In genomic region chr5:35188041-35188457, GRCh38 we compare ENCODE assay signal across 24 cellular contexts. TPM values are rescaled to one million over a fixed set of nuclear protein-coding genes. Genes with fewer than 3 reads are reported as not detected.
DNase-seq lines count a peak whose midpoint lies in the region; ATAC-seq and TF ChIP-seq lines count a peak whose summit lies in the region.
"Had no signal": no experiment of that assay in that cellular context is flagged by ENCODE, and none has a peak within 500 bp of the region (broad histone marks: within the 10 kb centered on the region; RNA-seq: fewer than 3 reads in every experiment).

No MANE protein-coding gene starts in this region.

- no peak for TF ChIP-seq EP300 in stomach (IDR thresholded peaks at IDR 0.05)

- no peaks in the 10 kb centered on the region for H3K36me3 ChIP-seq in GM23338 (ENCODE audit: insufficient read depth)
- H3K36me3 ChIP-seq in stomach: no peaks in the 10 kb centered on the region
- H3K36me3 ChIP-seq: brain microvascular endothelial cell, esophagus squamous epithelium, gastroesophageal sphincter, suprapubic skin had no signal

- H3K36me3 Mint-ChIP-seq in GM23338 (ENCODE audit: low read depth): no peaks in the 10 kb centered on the region
- H3K36me3 Mint-ChIP-seq in activated T-cell treated with anti-CD3 and anti-CD28 coated beads, Interleukin-2, amount 50 U/mL, for 4 hours (ENCODE audit: insufficient read depth): no peaks in the 10 kb centered on the region
- H3K36me3 Mint-ChIP-seq: CD8-positive, alpha-beta T cell; natural killer cell had no signal

- H3K9me2 ChIP-seq in GM23338 (ENCODE audit: insufficient read depth): 0 out of 2 replicates have a peak, but pooled peaks cover 3% of the 10 kb centered on the region

- peak; percentile 27 for ATAC-seq in GM23338
- no peak for ATAC-seq in activated T-cell treated with anti-CD3 and anti-CD28 coated beads, Interleukin-2, amount 50 U/mL, for 4 hours
- ATAC-seq: CD8-positive, alpha-beta T cell; effector memory CD8-positive, alpha-beta T cell; gastroesophageal sphincter; natural killer cell had no signal

- H4K20me1 ChIP-seq in GM23338 (replicated peaks; ENCODE audit: insufficient read depth): no peaks in the 10 kb centered on the region

- H3K4me2 ChIP-seq in GM23338: no peak overlapping the region

- TF ChIP-seq POLR2A in stomach (IDR thresholded peaks at IDR 0.05): no peak

- WGBS in stomach, 5 donors: 27 to 53% (median 38%) methylated on average over 9 of the region's 9 CpGs

- TF ChIP-seq CTCF in GM23338 (conservative IDR thresholded peaks at IDR 0.05; ENCODE audit: low read depth in 2 of 2) (no peak), stomach (IDR thresholded peaks at IDR 0.05) (no peak)

- H3K4me1 ChIP-seq in GM23338 (ENCODE audit: insufficient read depth) (no peaks in the 10 kb centered on the region), stomach (peaks cover 0 to 16% (median 13%) of the 10 kb centered on the region in 4 donors)
- H3K4me1 ChIP-seq: gastroesophageal sphincter, suprapubic skin had no signal

- no peaks in the 10 kb centered on the region for H3K79me2 ChIP-seq in GM23338 (replicated peaks; ENCODE audit: insufficient read depth)

- peaks cover 12% of the 10 kb centered on the region; the same call in 2 of the 3 replicates for H3K4me1 Mint-ChIP-seq in GM23338
- no peaks in the 10 kb centered on the region for H3K4me1 Mint-ChIP-seq in activated T-cell treated with anti-CD3 and anti-CD28 coated beads, Interleukin-2, amount 50 U/mL, for 4 hours (ENCODE audit: low read depth)
- H3K4me1 Mint-ChIP-seq: activated CD4-positive, alpha-beta memory T cell treated with anti-CD3 and anti-CD28 coated beads, Interleukin-2, amount 10 ng/mL, durations not matched to agents 7 days and 5 days; natural killer cell had no signal

- intact Hi-C loops in stomach (cut with DNase I; ENCODE audit: low total_unique reads): no loop called here

- H3K27me3 ChIP-seq in GM23338 (ENCODE audit: insufficient read depth) (no peaks in the 10 kb centered on the region), stomach (no peaks in the 10 kb centered on the region)
- H3K27me3 ChIP-seq: gastroesophageal sphincter, suprapubic skin had no signal

- no peak overlapping the region for H3K4me3 ChIP-seq in GM23338
- H3K4me3 ChIP-seq in stomach: peak overlapping the region in 1 of 4 donors; percentile 9
- H3K4me3 ChIP-seq: esophagus squamous epithelium, gastroesophageal sphincter, suprapubic skin had no signal

- H3K27ac Mint-ChIP-seq in GM23338: peak overlapping the region; percentile 57
- H3K27ac Mint-ChIP-seq: activated CD4-positive, alpha-beta memory T cell treated with anti-CD3 and anti-CD28 coated beads, Interleukin-2, amount 10 ng/mL, durations not matched to agents 7 days and 5 days; CD8-positive, alpha-beta T cell; effector memory CD8-positive, alpha-beta T cell; memory B cell; natural killer cell had no signal

- H3K9me3 ChIP-seq in stomach: no peaks in the 10 kb centered on the region
- H3K9me3 ChIP-seq: esophagus squamous epithelium, gastroesophageal sphincter, suprapubic skin had no signal

- H3F3A ChIP-seq in GM23338 (replicated peaks; ENCODE audit: low read depth): no peaks in the 10 kb centered on the region

- H3K4me3 Mint-ChIP-seq in GM23338: no peak overlapping the region
- H3K4me3 Mint-ChIP-seq in activated T-cell treated with anti-CD3 and anti-CD28 coated beads, Interleukin-2, amount 50 U/mL, for 4 hours: no peak overlapping the region
- H3K4me3 Mint-ChIP-seq: activated CD4-positive, alpha-beta memory T cell treated with anti-CD3 and anti-CD28 coated beads, Interleukin-2, amount 10 ng/mL, durations not matched to agents 7 days and 5 days; CD8-positive, alpha-beta T cell; effector memory CD8-positive, alpha-beta T cell; memory B cell; natural killer cell had no signal

- H3K27me3 Mint-ChIP-seq in GM23338 (ENCODE audit: insufficient read depth, low read depth, poor library complexity): peaks cover 9% of the 10 kb centered on the region
- no peaks in the 10 kb centered on the region for H3K27me3 Mint-ChIP-seq in activated T-cell treated with anti-CD3 and anti-CD28 coated beads, Interleukin-2, amount 50 U/mL, for 4 hours (ENCODE audit: low read depth)

- DNase-seq in GM23338 (ENCODE audit: low spot score): peak; percentile 9
- DNase-seq in NCI-H526 (lab: John Stamatoyannopoulos, UW): peak; percentile 12 to 60
- DNase-seq in kidney tubule cell (ENCODE audit: low spot score): peak; percentile 31
- DNase-seq in stomach: peak; percentile 72
- no peak for DNase-seq in activated T-cell treated with anti-CD3 and anti-CD28 coated beads, Interleukin-2, amount 50 U/mL, for 4 hours
- DNase-seq in NCI-H1092 (lab: John Stamatoyannopoulos, UW): no peak
- DNase-seq in activated CD4-positive, alpha-beta T cell treated with anti-CD3 and anti-CD28 coated beads for 48 hours: no peak
- DNase-seq: activated CD4-positive, alpha-beta memory T cell treated with anti-CD3 and anti-CD28 coated beads, Interleukin-2, amount 10 ng/mL, durations not matched to agents 7 days and 5 days; activated effector memory CD4-positive, alpha-beta T cell treated with anti-CD3 and anti-CD28 coated beads, Interleukin-2, amount 50 U/mL, for 16 hours; brain microvascular endothelial cell; CD8-positive, alpha-beta T cell; DND-41; effector memory CD8-positive, alpha-beta T cell; esophagus squamous epithelium; kidney glomerular epithelial cell; natural killer cell; NCI-H1930; NCI-H446 treated with DMSO at 0.1 percent for 48 hours; posterior cingulate gyrus; T1000 had no signal

- H2AFZ ChIP-seq in GM23338: no peak overlapping the region

- peaks cover 5% of the 10 kb centered on the region; the same call in 1 of the 3 replicates for H3K9me3 Mint-ChIP-seq in GM23338
- H3K9me3 Mint-ChIP-seq in activated T-cell treated with anti-CD3 and anti-CD28 coated beads, Interleukin-2, amount 50 U/mL, for 4 hours: no peaks in the 10 kb centered on the region
- H3K9me3 Mint-ChIP-seq: activated CD4-positive, alpha-beta memory T cell treated with anti-CD3 and anti-CD28 coated beads, Interleukin-2, amount 10 ng/mL, durations not matched to agents 7 days and 5 days; CD8-positive, alpha-beta T cell; effector memory CD8-positive, alpha-beta T cell; memory B cell; natural killer cell had no signal

- H3K27ac ChIP-seq in GM23338 (ENCODE audit: low read depth) (no peak overlapping the region), stomach (peak overlapping the region; percentile 67 to 80 (median 74))
- H3K27ac ChIP-seq: brain microvascular endothelial cell, esophagus squamous epithelium, gastroesophageal sphincter, RWPE1, suprapubic skin had no signal

TF ChIP-seq in GM23338, 12 proteins besides CTCF, POLR2A, EP300 and RAD21 (continues in another document):
- TF ChIP-seq, protein P1, sequence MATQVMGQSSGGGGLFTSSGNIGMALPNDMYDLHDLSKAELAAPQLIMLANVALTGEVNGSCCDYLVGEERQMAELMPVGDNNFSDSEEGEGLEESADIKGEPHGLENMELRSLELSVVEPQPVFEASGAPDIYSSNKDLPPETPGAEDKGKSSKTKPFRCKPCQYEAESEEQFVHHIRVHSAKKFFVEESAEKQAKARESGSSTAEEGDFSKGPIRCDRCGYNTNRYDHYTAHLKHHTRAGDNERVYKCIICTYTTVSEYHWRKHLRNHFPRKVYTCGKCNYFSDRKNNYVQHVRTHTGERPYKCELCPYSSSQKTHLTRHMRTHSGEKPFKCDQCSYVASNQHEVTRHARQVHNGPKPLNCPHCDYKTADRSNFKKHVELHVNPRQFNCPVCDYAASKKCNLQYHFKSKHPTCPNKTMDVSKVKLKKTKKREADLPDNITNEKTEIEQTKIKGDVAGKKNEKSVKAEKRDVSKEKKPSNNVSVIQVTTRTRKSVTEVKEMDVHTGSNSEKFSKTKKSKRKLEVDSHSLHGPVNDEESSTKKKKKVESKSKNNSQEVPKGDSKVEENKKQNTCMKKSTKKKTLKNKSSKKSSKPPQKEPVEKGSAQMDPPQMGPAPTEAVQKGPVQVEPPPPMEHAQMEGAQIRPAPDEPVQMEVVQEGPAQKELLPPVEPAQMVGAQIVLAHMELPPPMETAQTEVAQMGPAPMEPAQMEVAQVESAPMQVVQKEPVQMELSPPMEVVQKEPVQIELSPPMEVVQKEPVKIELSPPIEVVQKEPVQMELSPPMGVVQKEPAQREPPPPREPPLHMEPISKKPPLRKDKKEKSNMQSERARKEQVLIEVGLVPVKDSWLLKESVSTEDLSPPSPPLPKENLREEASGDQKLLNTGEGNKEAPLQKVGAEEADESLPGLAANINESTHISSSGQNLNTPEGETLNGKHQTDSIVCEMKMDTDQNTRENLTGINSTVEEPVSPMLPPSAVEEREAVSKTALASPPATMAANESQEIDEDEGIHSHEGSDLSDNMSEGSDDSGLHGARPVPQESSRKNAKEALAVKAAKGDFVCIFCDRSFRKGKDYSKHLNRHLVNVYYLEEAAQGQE (IDR thresholded peaks at IDR 0.05; ENCODE audit: unreplicated experiment): no peak
- TF ChIP-seq EZH2 (IDR thresholded peaks at IDR 0.05; ENCODE audit: low read depth, unreplicated experiment) (no peak), ETS1 (IDR thresholded peaks at IDR 0.05) (no peak)

RNA-seq across cellular contexts. Expression of gene PRLR, which starts 42.2 kb away (rescaled TPM):
- total RNA-seq in GM23338 (2014; rRNA removed; shearing (Covaris generic)): 1.4 and 2.2 TPM in 2 replicates
- polyA plus RNA-seq in GM23338 (2016; fragmentation: Nextera tagmentation; extraction: Ambion mirVana) (0.31 and 0.45 TPM in 2 replicates), stomach (under 1 TPM; 0.56 to 0.92 (median 0.63) TPM)
- 10 to 100 TPM in 3 of 5 donors, 1 to 10 TPM in 1, not detected in 1; 4.5 to 33.2 (median 10.9) TPM for total RNA-seq in stomach
- total RNA-seq in activated T-cell treated with anti-CD3 and anti-CD28 coated beads, Interleukin-2, amount 50 U/mL, for 4 hours: under 1 TPM; 0.19 to 0.25 (median 0.24) TPM
- total RNA-seq: activated CD4-positive, alpha-beta memory T cell treated with anti-CD3 and anti-CD28 coated beads, Interleukin-2, amount 10 ng/mL, durations not matched to agents 7 days and 5 days; CD8-positive, alpha-beta T cell had no signal

Comparison
In these comparisons a context has a peak if more than half of its experiments do, and no peak if none do; other contexts are left out.
1. DNase-seq: peak in GM23338 (single experiment), NCI-H526 (2 of 2), kidney tubule cell (single experiment) and stomach (single experiment); none in activated T-cell treated with anti-CD3 and anti-CD28 coated beads, Interleukin-2, amount 50 U/mL, for 4 hours (single experiment), NCI-H1092 (single experiment) and activated CD4-positive, alpha-beta T cell treated with anti-CD3 and anti-CD28 coated beads for 48 hours (single experiment).